25 cellular contexts compared by ENCODE assay signal in the genomic region with DNA sequence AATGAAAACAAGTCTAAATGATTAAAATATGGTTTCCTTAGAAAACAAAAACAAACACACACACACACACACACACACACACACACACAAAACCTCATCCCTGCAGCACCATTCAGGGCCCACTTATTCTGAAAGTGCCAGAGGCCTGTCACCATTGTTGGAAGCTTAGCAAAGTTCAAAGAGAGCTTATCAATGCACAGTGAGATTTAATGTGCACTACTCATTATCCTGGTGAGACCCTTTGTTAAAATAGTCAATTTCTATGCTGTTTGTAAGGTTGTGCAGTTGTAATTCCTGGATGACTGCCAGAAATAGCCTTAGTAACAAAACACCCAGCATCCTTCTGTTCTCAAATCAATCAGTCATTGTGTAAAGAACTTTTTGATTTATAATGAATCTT.
A peak's percentile ranks its signal among the peaks of the same experiment; 100 is the strongest.
DNase-seq lines count a peak whose midpoint lies in the region; TF ChIP-seq lines count a peak whose summit lies in the region.
"Had no signal": no experiment of that assay in that cellular context is flagged by ENCODE, and none has a peak within 500 bp of the region (broad histone marks: within the 10 kb centered on the region; RNA-seq: fewer than 3 reads in every experiment).

No MANE protein-coding gene starts in this region.

- H3K9ac ChIP-seq in neural progenitor cell = no peak overlapping the region

- H3K9me3 Mint-ChIP-seq in neural progenitor cell = peaks cover 7% of the 10 kb centered on the region
- H3K9me3 Mint-ChIP-seq in CD4-positive, alpha-beta memory T cell = peaks cover 2 to 13% (median 5%) of the 10 kb centered on the region in 8 donors
- no peaks in the 10 kb centered on the region for H3K9me3 Mint-ChIP-seq in activated T-cell treated with anti-CD3 and anti-CD28 coated beads, Interleukin-2, amount 50 U/mL, for 24 hours

- no peak overlapping the region for H3K4me3 ChIP-seq in HEK293 (ENCODE audit: low read depth, low read length)
- H3K4me3 ChIP-seq in neural progenitor cell = no peak overlapping the region
- no peak overlapping the region for H3K4me3 ChIP-seq in CD4-positive, alpha-beta memory T cell (ENCODE audit: low read length in 2 of 2)
- H3K4me3 ChIP-seq: ascending aorta, heart right ventricle, stomach, uterus had no signal

- peak overlapping the region; percentile 99 for H3K27ac Mint-ChIP-seq in neural progenitor cell
- H3K27ac Mint-ChIP-seq in CD4-positive, alpha-beta memory T cell = no peak overlapping the region
- no peak overlapping the region for H3K27ac Mint-ChIP-seq in activated T-cell treated with anti-CD3 and anti-CD28 coated beads, Interleukin-2, amount 50 U/mL, for 24 hours
- H3K27ac Mint-ChIP-seq: activated T-cell treated with anti-CD3 and anti-CD28 coated beads, Interleukin-2, amount 50 U/mL, for 72 hours; progenitor cell of endocrine pancreas; T-helper 17 cell had no signal

- H3K36me3 ChIP-seq in HEK293 (ENCODE audit: control insufficient read depth in 2 of 2, insufficient read depth in 1 of 2, low read length in 2 of 2) (no peaks in the 10 kb centered on the region), neural progenitor cell (no peaks in the 10 kb centered on the region)
- no peaks in the 10 kb centered on the region for H3K36me3 ChIP-seq in CD4-positive, alpha-beta memory T cell (ENCODE audit: insufficient read depth, low read length)
- H3K36me3 ChIP-seq: ascending aorta, heart right ventricle, neutrophil, stomach, uterus had no signal

- TF ChIP-seq CTCF in HEK293 (tag by site-specific recombination; IDR thresholded peaks at IDR 0.05) = no peak
- no peak for TF ChIP-seq CTCF in neural progenitor cell (IDR thresholded peaks at IDR 0.05)

- H3K27me3 Mint-ChIP-seq in neural progenitor cell (ENCODE audit: insufficient read depth, low read depth) = no peaks in the 10 kb centered on the region
- H3K27me3 Mint-ChIP-seq in CD4-positive, alpha-beta memory T cell = no peaks in the 10 kb centered on the region
- no peaks in the 10 kb centered on the region for H3K27me3 Mint-ChIP-seq in activated T-cell treated with anti-CD3 and anti-CD28 coated beads, Interleukin-2, amount 50 U/mL, for 24 hours
- H3K27me3 Mint-ChIP-seq: progenitor cell of endocrine pancreas, T-helper 17 cell had no signal

- H3K4me1 Mint-ChIP-seq in neural progenitor cell = peaks cover 17% of the 10 kb centered on the region
- no peaks in the 10 kb centered on the region for H3K4me1 Mint-ChIP-seq in CD4-positive, alpha-beta memory T cell
- H3K4me1 Mint-ChIP-seq in activated T-cell treated with anti-CD3 and anti-CD28 coated beads, Interleukin-2, amount 50 U/mL, for 24 hours (ENCODE audit: low read depth) = no peaks in the 10 kb centered on the region
- H3K4me1 Mint-ChIP-seq: T-helper 17 cell had no signal

- no peaks in the 10 kb centered on the region for H3F3A ChIP-seq in neural progenitor cell (ENCODE audit: low read depth)

- DNase-seq in NCI-H146 (lab: John Stamatoyannopoulos, UW) = peak; percentile 96
- DNase-seq in NCI-H69 (lab: John Stamatoyannopoulos, UW) = peak; percentile 96
- peak; percentile 61 for DNase-seq in neural progenitor cell (ENCODE audit: low spot score)
- DNase-seq in glomerular visceral epithelial cell (ENCODE audit: extremely low spot score) = no peak
- DNase-seq in CD4-positive, alpha-beta memory T cell = no peak
- DNase-seq in activated T-cell treated with anti-CD3 and anti-CD28 coated beads, Interleukin-2, amount 50 U/mL, for 24 hours = no peak
- DNase-seq: activated CD4-positive, alpha-beta T cell treated with anti-CD3 and anti-CD28 coated beads, Interleukin-2, amount 50 U/mL, for 4 hours; activated T-cell treated with anti-CD3 and anti-CD28 coated beads, Interleukin-2, amount 50 U/mL, for 72 hours; caudate nucleus; DMS53; foreskin fibroblast; heart right ventricle; Karpas-422; NCI-H187 treated with DMSO at 0.1 percent for 48 hours; NCI-H510A; Right ventricle myocardium superior; stimulated activated CD4-positive, alpha-beta T cell treated with anti-CD3 and anti-CD28 coated beads, Interleukin-12 subunit alpha, Interleukin-12 subunit beta, amount 100 ng/mL, for 4 hours; stimulated activated CD4-positive, alpha-beta T cell treated with anti-CD3 and anti-CD28 coated beads, Interleukin-2, amount 100 ng/mL, for 48 hours; stomach; T-helper 17 cell; uterus had no signal

- H3K79me2 ChIP-seq in neural progenitor cell (ENCODE audit: low read depth) = no peaks in the 10 kb centered on the region

- H3K9me3 ChIP-seq in HEK293 (ENCODE audit: control insufficient read depth, insufficient read depth, low read depth, low read length) = no peaks in the 10 kb centered on the region
- H3K9me3 ChIP-seq in neural progenitor cell (ENCODE audit: low read depth) = no peaks in the 10 kb centered on the region
- no peaks in the 10 kb centered on the region for H3K9me3 ChIP-seq in CD4-positive, alpha-beta memory T cell (ENCODE audit: control insufficient read depth in 1 of 2, low read length in 2 of 2)
- H3K9me3 ChIP-seq: ascending aorta, neutrophil, stomach, uterus had no signal

- H3K4me3 Mint-ChIP-seq in neural progenitor cell = no peak overlapping the region
- H3K4me3 Mint-ChIP-seq in CD4-positive, alpha-beta memory T cell = no peak overlapping the region
- H3K4me3 Mint-ChIP-seq in activated T-cell treated with anti-CD3 and anti-CD28 coated beads, Interleukin-2, amount 50 U/mL, for 24 hours = no peak overlapping the region
- H3K4me3 Mint-ChIP-seq: activated T-cell treated with anti-CD3 and anti-CD28 coated beads, Interleukin-2, amount 50 U/mL, for 72 hours; T-helper 17 cell had no signal

- no peak overlapping the region for H2AFZ ChIP-seq in neural progenitor cell (replicated peaks)

- CTCF ChIA-PET in HEK293 (lab: Yijun Ruan, JAX) = no interaction called here
- CTCF ChIA-PET in CD4-positive, alpha-beta memory T cell (lab: Charles Lee; ENCODE audit: partially characterized antibody) = no interaction called here

- no peaks in the 10 kb centered on the region for H3K36me3 Mint-ChIP-seq in neural progenitor cell
- H3K36me3 Mint-ChIP-seq in CD4-positive, alpha-beta memory T cell = no peaks in the 10 kb centered on the region
- no peaks in the 10 kb centered on the region for H3K36me3 Mint-ChIP-seq in activated T-cell treated with anti-CD3 and anti-CD28 coated beads, Interleukin-2, amount 50 U/mL, for 24 hours (ENCODE audit: low read depth)

- H3K27me3 ChIP-seq in neural progenitor cell = no peaks in the 10 kb centered on the region
- H3K27me3 ChIP-seq in CD4-positive, alpha-beta memory T cell (ENCODE audit: insufficient read depth, low read length) = no peaks in the 10 kb centered on the region
- H3K27me3 ChIP-seq: ascending aorta, heart right ventricle, neutrophil, stomach, uterus had no signal

- no peak overlapping the region for H3K27ac ChIP-seq in HEK293 (ENCODE audit: extremely low read depth, low read depth, low read length)
- no peak overlapping the region for H3K27ac ChIP-seq in neural progenitor cell
- no peak overlapping the region for H3K27ac ChIP-seq in CD4-positive, alpha-beta memory T cell (ENCODE audit: low read depth, low read length)
- H3K27ac ChIP-seq: ascending aorta, heart right ventricle, neutrophil, stomach, uterus had no signal

- H3K4me2 ChIP-seq in neural progenitor cell = peak overlapping the region; percentile 21

- H4K20me1 ChIP-seq in neural progenitor cell (ENCODE audit: low read depth) = no peaks in the 10 kb centered on the region

- no peaks in the 10 kb centered on the region for H3K4me1 ChIP-seq in HEK293 (ENCODE audit: control insufficient read depth, insufficient read depth, low read length)
- peaks cover 15% of the 10 kb centered on the region for H3K4me1 ChIP-seq in neural progenitor cell
- H3K4me1 ChIP-seq in CD4-positive, alpha-beta memory T cell (ENCODE audit: insufficient read depth, low read length) = no peaks in the 10 kb centered on the region
- H3K4me1 ChIP-seq: ascending aorta, heart right ventricle, uterus had no signal

- POLR2A ChIA-PET in HEK293 (lab: Yijun Ruan, JAX) = no interaction called here
- POLR2A ChIA-PET in CD4-positive, alpha-beta memory T cell (lab: Charles Lee; ENCODE audit: partially characterized antibody) = no interaction called here

- intact Hi-C loops in CD4-positive, alpha-beta memory T cell (cut with micrococcal nuclease) = no loop called here

TF ChIP-seq in HEK293, 187 proteins besides CTCF, POLR2A, EP300 and RAD21:
- TF ChIP-seq ZNF121 (tag by site-specific recombination; IDR thresholded peaks at IDR 0.05) (no peak), KLF7 (tag by site-specific recombination; IDR thresholded peaks at IDR 0.05; ENCODE audit: borderline replicate concordance) (no peak), ZNF677 (tag by site-specific recombination; IDR thresholded peaks at IDR 0.05) (no peak), TCF7L2 (IDR thresholded peaks at IDR 0.05; ENCODE audit: borderline replicate concordance, low read depth, low read length) (peak; percentile 61; the same call in 1 of the 2 replicates), ZNF530 (tag by site-specific recombination; IDR thresholded peaks at IDR 0.05; ENCODE audit: low read depth) (no peak)

Comparison
In these comparisons a context has a peak if more than half of its experiments do, and no peak if none do; other contexts are left out.
1. DNase-seq: peak in NCI-H146 (single experiment), NCI-H69 (single experiment) and neural progenitor cell (single experiment); none in glomerular visceral epithelial cell (single experiment), CD4-positive, alpha-beta memory T cell (0 of 5) and activated T-cell treated with anti-CD3 and anti-CD28 coated beads, Interleukin-2, amount 50 U/mL, for 24 hours (single experiment).